In genomic region chr11:75152090-75152489, GRCh38 we compare ENCODE assay signal across 1 cellular context.
TF ChIP-seq lines count a peak whose summit lies in the region.

No MANE protein-coding gene starts in this region.

TF ChIP-seq in HepG2, 621 proteins besides CTCF, POLR2A, EP300 and RAD21 (continued from another document):
- no peak for TF ChIP-seq HNF4G (IDR thresholded peaks at IDR 0.05; ENCODE audit: borderline replicate concordance, low read depth, low read length)
- TF ChIP-seq HNF4G (CRISPR knock-in tag; IDR thresholded peaks at IDR 0.05; ENCODE audit: borderline replicate concordance, low read depth), result no peak
